In genomic region chr1:179025975-179026812, GRCh38 we compare ENCODE assay signal across 8 cellular contexts. TPM values are rescaled to one million over a fixed set of nuclear protein-coding genes. Genes with fewer than 3 reads are reported as not detected.
DNase-seq lines count a peak whose midpoint lies in the region; ATAC-seq and TF ChIP-seq lines count a peak whose summit lies in the region.

No MANE protein-coding gene starts in this region.

- POLR2A ChIA-PET in AG04450 (lab: Yijun Ruan, JAX), result no interaction called here

- TF ChIP-seq CTCF in AG04450 (IDR thresholded peaks at IDR 0.05; ENCODE audit: low read depth, low read length), result no peak

- ATAC-seq in GM18867 (IDR thresholded peaks at IDR 0.05; ENCODE audit: unreplicated experiment) (peak; percentile 76), HG03066 (IDR thresholded peaks at IDR 0.05; ENCODE audit: low read depth, unreplicated experiment) (peak; percentile 65), left lobe of liver (peak; percentile 88)

- CTCF ChIA-PET in AG04450 (lab: Charles Lee), result interaction anchor here (0.6 to 1.7 kb wide), 2 partner anchors 95 to 788 kb away, joined by 4 to 5 read pairs; no protein-coding TSS in a partner anchor

- peak overlapping the region; percentile 65 for H3K27ac ChIP-seq in AG04450 (ENCODE audit: low read depth, low read length)

- H3K4me3 ChIP-seq in AG04450 (ENCODE audit: low read depth, low read length), result peak overlapping the region; percentile 82

- no peaks in the 10 kb centered on the region for H3K9me3 ChIP-seq in AG04450 (ENCODE audit: control insufficient read depth, insufficient read depth, low read length)

- DNase-seq in AG04450 (ENCODE audit: low read depth, low spot score) (no peak), NCI-H2196 treated with DMSO at 0.1 percent for 48 hours (lab: John Stamatoyannopoulos, UW; ENCODE audit: unreplicated experiment) (peak; percentile 33), cerebellum (ENCODE audit: low spot score) (peak; percentile 76), left lobe of liver (ENCODE audit: low spot score) (peak; percentile 90)
- peak; percentile 57 for DNase-seq in activated CD4-positive, alpha-beta T cell treated with anti-CD3 and anti-CD28 coated beads for 1 hour
- DNase-seq in stimulated activated CD4-positive, alpha-beta T cell treated with anti-CD3 and anti-CD28 coated beads, Interleukin-2, amount 100 ng/mL, for 48 hours, result peak; percentile 59 to 60

- no peaks in the 10 kb centered on the region for H3K27me3 ChIP-seq in AG04450 (ENCODE audit: control insufficient read depth, insufficient read depth, low read length)

RNA-seq across cellular contexts. Expression of gene FAM20B, which starts 0.5 kb away (rescaled TPM):
- polyA plus RNA-seq in AG04450 (2011; rRNA removed), result 25.0 and 29.3 TPM in 2 replicates
- 33.1 and 35.8 TPM in 2 replicates for polyA minus RNA-seq in AG04450 (2011; rRNA and poly(A)+ RNA removed)
- total RNA-seq in cerebellum (34.8 TPM), left lobe of liver (19.9 TPM)

RNA-seq across cellular contexts. Expression of gene TOR3A, which starts 55.7 kb away (rescaled TPM):
- polyA plus RNA-seq in AG04450 (2011; rRNA removed), result 16.8 and 25.4 TPM in 2 replicates
- polyA minus RNA-seq in AG04450 (2011; rRNA and poly(A)+ RNA removed), result 27.2 and 37.6 TPM in 2 replicates
- total RNA-seq in cerebellum (13.2 TPM), left lobe of liver (13.8 TPM)
